8 cellular contexts compared by ENCODE assay signal in the genomic region with DNA sequence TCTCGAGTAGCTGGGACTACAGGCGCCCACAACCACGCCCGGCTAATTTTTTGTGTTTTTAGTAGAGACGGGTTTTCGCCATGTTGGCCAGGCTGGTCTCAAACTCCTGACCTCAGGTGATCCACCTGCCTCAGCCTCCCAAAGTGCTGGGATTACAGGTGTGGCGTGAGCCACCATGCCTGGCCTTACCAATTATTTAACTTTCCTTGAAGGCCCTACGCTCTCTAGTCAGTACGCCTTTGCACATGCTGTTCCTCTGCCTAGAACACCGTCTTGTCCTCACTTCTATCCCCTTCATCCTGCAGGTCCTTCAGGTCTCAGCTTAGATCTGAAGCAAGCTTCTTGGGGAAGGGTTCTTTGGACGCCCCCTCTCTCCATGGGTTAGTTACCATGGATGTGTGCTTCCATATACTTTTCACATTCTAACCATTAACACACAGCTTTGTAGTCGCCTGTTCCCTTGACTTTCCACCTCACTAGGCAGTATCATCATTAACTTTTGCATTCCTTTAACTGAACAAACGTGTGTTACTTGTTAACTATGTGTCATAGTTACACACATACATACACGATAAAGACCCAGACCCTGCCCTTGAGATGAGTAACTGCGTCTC. TPM values are rescaled to one million over a fixed set of nuclear protein-coding genes. Genes with fewer than 3 reads are reported as not detected.
DNase-seq lines count a peak whose midpoint lies in the region; ATAC-seq and TF ChIP-seq lines count a peak whose summit lies in the region.

No MANE protein-coding gene starts in this region.

- H3K36me3 ChIP-seq in GM06990 (ENCODE audit: control insufficient read depth, insufficient read depth, low read length) (peaks cover 14% of the 10 kb centered on the region), RWPE2 (ENCODE audit: low read depth) (peaks cover 9% of the 10 kb centered on the region), esophagus (ENCODE audit: control insufficient read depth in 2 of 2, insufficient read depth in 2 of 2, low read length in 1 of 2) (peaks cover 0 to 18% of the 10 kb centered on the region in 2 donors)

- TF ChIP-seq CTCF in GM06990 (IDR thresholded peaks at IDR 0.05; ENCODE audit: insufficient read depth, low read length, poor library complexity, severe bottlenecking) (no peak), RWPE2 (IDR thresholded peaks at IDR 0.05; ENCODE audit: poor library complexity, severe bottlenecking) (no peak), progenitor cell of endocrine pancreas (IDR thresholded peaks at IDR 0.05; ENCODE audit: unreplicated experiment) (no peak)

- H3K27ac Mint-ChIP-seq in progenitor cell of endocrine pancreas: peak overlapping the region; percentile 97

- H3K27ac ChIP-seq in RWPE2 (ENCODE audit: poor library complexity, severe bottlenecking): no peak overlapping the region
- peak overlapping the region in 1 of 2 donors; percentile 79 for H3K27ac ChIP-seq in esophagus (ENCODE audit: low read depth in 2 of 2, low read length in 1 of 2)

- H3K4me1 ChIP-seq in RWPE2 (ENCODE audit: insufficient read depth, poor library complexity, severe bottlenecking) (peaks cover 7% of the 10 kb centered on the region), esophagus (ENCODE audit: control insufficient read depth in 2 of 2, insufficient read depth in 2 of 2, low read length in 1 of 2) (peaks cover 0 to 28% of the 10 kb centered on the region in 2 donors)

- ATAC-seq in RWPE2 (ENCODE audit: low read depth): no peak
- ATAC-seq in HG03571 (IDR thresholded peaks at IDR 0.05; ENCODE audit: unreplicated experiment): no peak
- no peak for ATAC-seq in GM21367 (IDR thresholded peaks at IDR 0.05; ENCODE audit: unreplicated experiment)

- H3K9me3 Mint-ChIP-seq in progenitor cell of endocrine pancreas (ENCODE audit: low read depth): no peaks in the 10 kb centered on the region

- H3K27me3 ChIP-seq in GM06990 (replicated peaks; ENCODE audit: control insufficient read depth, insufficient read depth, low read length): no peaks in the 10 kb centered on the region
- H3K27me3 ChIP-seq in RWPE2 (ENCODE audit: insufficient read depth, poor library complexity, severe bottlenecking): no peaks in the 10 kb centered on the region
- no peaks in the 10 kb centered on the region for H3K27me3 ChIP-seq in esophagus (ENCODE audit: control insufficient read depth in 1 of 2, insufficient read depth in 2 of 2, low read length in 2 of 2)

- peak overlapping the region; percentile 99 for H3K4me3 Mint-ChIP-seq in progenitor cell of endocrine pancreas (ENCODE audit: low read depth)

- 70 to 73% methylated on average over 15 of the region's 15 CpGs for WGBS in esophagus, 2 donors

- DNase-seq in GM06990 (ENCODE audit: extremely low read depth, insufficient read length) (no peak), RWPE2 (ENCODE audit: low spot score) (no peak), progenitor cell of endocrine pancreas (ENCODE audit: low spot score, unreplicated experiment) (no peak), NCI-H146 (lab: John Stamatoyannopoulos, UW) (no peak), OCI-M2 (lab: John Stamatoyannopoulos, UW; ENCODE audit: unreplicated experiment) (no peak)

- H3K27me3 Mint-ChIP-seq in progenitor cell of endocrine pancreas: peaks cover 5% of the 10 kb centered on the region

- peaks cover 15% of the 10 kb centered on the region for H3K36me3 Mint-ChIP-seq in progenitor cell of endocrine pancreas (ENCODE audit: insufficient read depth)

- peak overlapping the region; percentile 57 for H3K4me3 ChIP-seq in GM06990 (replicated peaks; ENCODE audit: low read depth, low read length)
- H3K4me3 ChIP-seq in RWPE2 (ENCODE audit: severe bottlenecking): peak overlapping the region; percentile 48
- peak overlapping the region; percentile 26 to 80 for H3K4me3 ChIP-seq in esophagus (ENCODE audit: low read depth in 1 of 2, low read length in 2 of 2)

- peaks cover 9% of the 10 kb centered on the region for H3K4me1 Mint-ChIP-seq in progenitor cell of endocrine pancreas (ENCODE audit: low read depth)

- no peaks in the 10 kb centered on the region for H3K9me3 ChIP-seq in RWPE2 (ENCODE audit: severe bottlenecking)
- H3K9me3 ChIP-seq in esophagus (ENCODE audit: control insufficient read depth in 2 of 2, insufficient read depth in 1 of 2, low read depth in 1 of 2, low read length in 1 of 2): no peaks in the 10 kb centered on the region

RNA-seq across cellular contexts. Expression of gene ATP6V1F, which starts 0.6 kb away (rescaled TPM):
- polyA plus RNA-seq in esophagus: 100 to 1,000 TPM; 260 to 273 TPM
- 119 and 124 TPM in 2 replicates for total RNA-seq in progenitor cell of endocrine pancreas

RNA-seq across cellular contexts. Expression of gene FLNC, which starts 31.9 kb away (rescaled TPM):
- 1 to 10 TPM; 3.1 to 7.7 TPM for polyA plus RNA-seq in esophagus
- 6.9 and 11.7 TPM in 2 replicates for total RNA-seq in progenitor cell of endocrine pancreas

RNA-seq across cellular contexts. Expression of gene KCP, which starts 48.4 kb away (rescaled TPM):
- 1 to 10 TPM; 1.4 to 5.5 TPM for polyA plus RNA-seq in esophagus
- total RNA-seq in progenitor cell of endocrine pancreas: 6.8 and 8.5 TPM in 2 replicates
